Comparison of ENCODE assay signal across 8 cellular contexts in genomic region chr3:88149146-88149515, GRCh38. TPM values are rescaled to one million over a fixed set of nuclear protein-coding genes. Genes with fewer than 3 reads are reported as not detected.
DNase-seq lines count a peak whose midpoint lies in the region; ATAC-seq and TF ChIP-seq lines count a peak whose summit lies in the region.

No MANE protein-coding gene starts in this region.

- H3K9me3 ChIP-seq in A673 (ENCODE audit: low read depth, low read length, poor library complexity, severe bottlenecking) (no peaks in the 10 kb centered on the region), iPS-18a (ENCODE audit: control insufficient read depth, low read depth, low read length) (no peaks in the 10 kb centered on the region)

- peak; percentile 2 for ATAC-seq in GM18499 (IDR thresholded peaks at IDR 0.05; ENCODE audit: insufficient read depth, unreplicated experiment)
- peak; percentile 22 for ATAC-seq in HG02885 (IDR thresholded peaks at IDR 0.05; ENCODE audit: poor library complexity, unreplicated experiment)
- ATAC-seq in activated naive CD4-positive, alpha-beta T cell treated with anti-CD3 and anti-CD28 coated beads, Interleukin-2, amount 50 U/mL, for 72 hours: peak; percentile 28 to 34

- TF ChIP-seq CTCF in A673 (conservative IDR thresholded peaks at IDR 0.05; ENCODE audit: low read depth, low read length): no peak

- intact Hi-C loops in A673 (cut with micrococcal nuclease; ENCODE audit: unreplicated experiment): no loop called here

- DNase-seq in A673 (ENCODE audit: low spot score): peak; percentile 71
- DNase-seq in NCI-H2227 treated with DMSO at 0.1 percent for 48 hours (lab: John Stamatoyannopoulos, UW): peak; percentile 70
- no peak for DNase-seq in activated naive CD4-positive, alpha-beta T cell treated with anti-CD3 and anti-CD28 coated beads, Interleukin-2, amount 50 U/mL, for 72 hours (ENCODE audit: low spot score in 2 of 2)
- peak; percentile 58 to 59 for DNase-seq in stimulated activated CD4-positive, alpha-beta T cell treated with anti-CD3 and anti-CD28 coated beads, Interleukin-2, amount 100 ng/mL, for 24 hours
- DNase-seq in NCI-H128 (lab: John Stamatoyannopoulos, UW; ENCODE audit: unreplicated experiment): no peak

- no peaks in the 10 kb centered on the region for H3K27me3 ChIP-seq in A673 (replicated peaks; ENCODE audit: insufficient read depth, low read depth, low read length, poor library complexity)
- no peaks in the 10 kb centered on the region for H3K27me3 ChIP-seq in iPS-18a (ENCODE audit: control insufficient read depth, insufficient read depth, low read length)

- H3K36me3 Mint-ChIP-seq in activated naive CD4-positive, alpha-beta T cell treated with anti-CD3 and anti-CD28 coated beads, Interleukin-2, amount 50 U/mL, for 72 hours: peaks cover 14 to 30% of the 10 kb centered on the region in 2 donors

- TSS peak; percentile 75 for BruUV-seq in A673 (replicated peaks; lab: Mats Ljungman, UMichigan)

- H3K27ac Mint-ChIP-seq in activated naive CD4-positive, alpha-beta T cell treated with anti-CD3 and anti-CD28 coated beads, Interleukin-2, amount 50 U/mL, for 72 hours: peak overlapping the region; percentile 98

- H3K9ac ChIP-seq in iPS-18a (ENCODE audit: low read length): peak overlapping the region; percentile 91

- H3K36me3 ChIP-seq in A673 (ENCODE audit: insufficient read depth, low read length, poor library complexity, severe bottlenecking) (peaks cover 14% of the 10 kb centered on the region), iPS-18a (ENCODE audit: control insufficient read depth, low read depth, low read length) (peaks cover 8% of the 10 kb centered on the region)

- H3K27ac ChIP-seq in A673 (ENCODE audit: low read depth, low read length, poor library complexity, severe bottlenecking): peak overlapping the region; percentile 95
- peak overlapping the region; percentile 71 for H3K27ac ChIP-seq in iPS-18a (ENCODE audit: low read length)

- H3K4me1 ChIP-seq in A673 (ENCODE audit: insufficient read depth, low read length, poor library complexity, severe bottlenecking): peaks cover 10% of the 10 kb centered on the region
- peaks cover 8% of the 10 kb centered on the region for H3K4me1 ChIP-seq in iPS-18a (ENCODE audit: control insufficient read depth, low read depth, low read length)

- no peaks in the 10 kb centered on the region for H3K9me3 Mint-ChIP-seq in activated naive CD4-positive, alpha-beta T cell treated with anti-CD3 and anti-CD28 coated beads, Interleukin-2, amount 50 U/mL, for 72 hours

- POLR2A ChIA-PET in A673 (lab: Charles Lee; ENCODE audit: low non-redundant PET): interaction anchor here (0.6 kb wide), 1 partner anchor 583 kb away, joined by 14 read pairs; no protein-coding TSS in a partner anchor

- CTCF ChIA-PET in A673 (lab: Charles Lee): no interaction called here

- H3K4me3 ChIP-seq in A673 (ENCODE audit: low read depth, low read length, poor library complexity, severe bottlenecking) (peak overlapping the region; percentile 78), iPS-18a (ENCODE audit: low read length) (peak overlapping the region; percentile 96)

RNA-seq across cellular contexts. Expression of gene C3orf38, which starts 0.6 kb away (rescaled TPM):
- total RNA-seq in A673 (2021): 33.6 and 36.4 TPM in 2 replicates
- total RNA-seq in activated naive CD4-positive, alpha-beta T cell treated with anti-CD3 and anti-CD28 coated beads, Interleukin-2, amount 50 U/mL, for 72 hours: 10 to 100 TPM; 21.8 to 24.4 TPM

Comparison
In these comparisons a context has a peak if more than half of its experiments do, and no peak if none do; other contexts are left out.
1. DNase-seq: peak in A673 (single experiment), NCI-H2227 treated with DMSO at 0.1 percent for 48 hours (single experiment) and stimulated activated CD4-positive, alpha-beta T cell treated with anti-CD3 and anti-CD28 coated beads, Interleukin-2, amount 100 ng/mL, for 24 hours (2 of 2); none in activated naive CD4-positive, alpha-beta T cell treated with anti-CD3 and anti-CD28 coated beads, Interleukin-2, amount 50 U/mL, for 72 hours (0 of 2) and NCI-H128 (single experiment).
2. Peak in every context shown above with its lines, with median percentiles within 50 percentile points of each other: ATAC-seq.